1 cellular context compared by ENCODE assay signal in genomic region chr7:98211676-98212531, GRCh38.
TF ChIP-seq lines count a peak whose summit lies in the region.

No MANE protein-coding gene starts in this region.

TF ChIP-seq in HepG2, 621 proteins besides CTCF, POLR2A, EP300 and RAD21 (continued from another document and continues in another):
- no peak for TF ChIP-seq ZNF230 (CRISPR knock-in tag; IDR thresholded peaks at IDR 0.05)
- TF ChIP-seq NFYB (CRISPR knock-in tag; IDR thresholded peaks at IDR 0.05): no peak
- TF ChIP-seq SAP130 (CRISPR knock-in tag; IDR thresholded peaks at IDR 0.05; ENCODE audit: low read depth): peak; percentile 73
- TF ChIP-seq ZNF747 (CRISPR knock-in tag; IDR thresholded peaks at IDR 0.05; ENCODE audit: borderline replicate concordance): no peak
- peak; percentile 87; the same call in 1 of the 2 replicates for TF ChIP-seq POGZ (CRISPR knock-in tag; IDR thresholded peaks at IDR 0.05)
- TF ChIP-seq ZIK1 (CRISPR knock-in tag; IDR thresholded peaks at IDR 0.05; ENCODE audit: borderline replicate concordance, low read depth): no peak
- no peak for TF ChIP-seq NR3C1 (CRISPR knock-in tag; IDR thresholded peaks at IDR 0.05)
- TF ChIP-seq MED1 (CRISPR knock-in tag; IDR thresholded peaks at IDR 0.05): peak; percentile 59
- no peak for TF ChIP-seq MLLT10 (CRISPR knock-in tag; IDR thresholded peaks at IDR 0.05)
- no peak for TF ChIP-seq SCMH1 (CRISPR knock-in tag; IDR thresholded peaks at IDR 0.05; ENCODE audit: borderline replicate concordance)
- no peak for TF ChIP-seq SMARCE1 (IDR thresholded peaks at IDR 0.05; ENCODE audit: borderline replicate concordance)
- no peak for TF ChIP-seq ATF7-NPFF (CRISPR knock-in tag; IDR thresholded peaks at IDR 0.05; ENCODE audit: low read depth)
- TF ChIP-seq SRY (CRISPR knock-in tag; IDR thresholded peaks at IDR 0.05): peak; percentile 81
- no peak for TF ChIP-seq WIZ (CRISPR knock-in tag; IDR thresholded peaks at IDR 0.05)
- no peak for TF ChIP-seq ZKSCAN8 (CRISPR knock-in tag; IDR thresholded peaks at IDR 0.05; ENCODE audit: borderline replicate concordance)
- peak; percentile 51; the same call in 1 of the 2 replicates for TF ChIP-seq CREM (IDR thresholded peaks at IDR 0.05)
- no peak for TF ChIP-seq CREM (CRISPR knock-in tag; IDR thresholded peaks at IDR 0.05)
- TF ChIP-seq NFKB2 (CRISPR knock-in tag; IDR thresholded peaks at IDR 0.05; ENCODE audit: borderline replicate concordance): 0 out of 2 replicates have a peak, but pooled peaks have one; percentile 19
- TF ChIP-seq ZNF782 (CRISPR knock-in tag; IDR thresholded peaks at IDR 0.05; ENCODE audit: borderline replicate concordance): no peak
- no peak for TF ChIP-seq HNRNPH1 (optimal IDR thresholded peaks at IDR 0.05; ENCODE audit: low read depth, low read length)
- peak; percentile 97 for TF ChIP-seq JUN (CRISPR knock-in tag; IDR thresholded peaks at IDR 0.05)
- no peak for TF ChIP-seq PHB2 (IDR thresholded peaks at IDR 0.05; ENCODE audit: partially characterized antibody)
- TF ChIP-seq AKNA (CRISPR knock-in tag; IDR thresholded peaks at IDR 0.05; ENCODE audit: borderline replicate concordance): no peak
- 0 out of 2 replicates have a peak, but pooled peaks have one; percentile 16 for TF ChIP-seq ZNF225 (CRISPR knock-in tag; IDR thresholded peaks at IDR 0.05)
- TF ChIP-seq ZNF260 (CRISPR knock-in tag; IDR thresholded peaks at IDR 0.05; ENCODE audit: borderline replicate concordance, low read depth): no peak
- TF ChIP-seq NR2F1 (CRISPR knock-in tag; IDR thresholded peaks at IDR 0.05): peak; percentile 89 to 91
- TF ChIP-seq MXI1 (IDR thresholded peaks at IDR 0.05; ENCODE audit: borderline replicate concordance, low read depth, low read length): no peak; the same call in 2 of the 3 replicates
- no peak for TF ChIP-seq ZNF577 (CRISPR knock-in tag; IDR thresholded peaks at IDR 0.05; ENCODE audit: borderline replicate concordance, low read depth)
- no peak for TF ChIP-seq GTF2F1 (IDR thresholded peaks at IDR 0.05; ENCODE audit: low read length)
- TF ChIP-seq ZNF350 (CRISPR knock-in tag; IDR thresholded peaks at IDR 0.05; ENCODE audit: borderline replicate concordance, low read depth): peak; percentile 60
- no peak for TF ChIP-seq ZNF367 (CRISPR knock-in tag; IDR thresholded peaks at IDR 0.05; ENCODE audit: borderline replicate concordance)
- no peak for TF ChIP-seq ATAD3A (CRISPR knock-in tag; IDR thresholded peaks at IDR 0.05)
- peak; percentile 90 for TF ChIP-seq NR2F2 (IDR thresholded peaks at IDR 0.05; ENCODE audit: borderline replicate concordance, low read depth)
- no peak for TF ChIP-seq ZNF878 (CRISPR knock-in tag; IDR thresholded peaks at IDR 0.05)
- no peak for TF ChIP-seq SNAPC4 (CRISPR knock-in tag; IDR thresholded peaks at IDR 0.05)
- TF ChIP-seq ZNF790 (CRISPR knock-in tag; IDR thresholded peaks at IDR 0.05; ENCODE audit: borderline replicate concordance): no peak
- no peak for TF ChIP-seq RAD51 (IDR thresholded peaks at IDR 0.05; ENCODE audit: borderline replicate concordance)
- no peak; the same call in 1 of the 2 replicates for TF ChIP-seq ZNF766 (CRISPR knock-in tag; IDR thresholded peaks at IDR 0.05; ENCODE audit: borderline replicate concordance)
- TF ChIP-seq ZNF335 (CRISPR knock-in tag; IDR thresholded peaks at IDR 0.05): no peak
- TF ChIP-seq ZNF441 (CRISPR knock-in tag; IDR thresholded peaks at IDR 0.05; ENCODE audit: borderline replicate concordance): no peak
- 0 out of 2 replicates have a peak, but pooled peaks have one; percentile 34 for TF ChIP-seq KDM3A (CRISPR knock-in tag; IDR thresholded peaks at IDR 0.05; ENCODE audit: low read depth)
- no peak for TF ChIP-seq ATF1 (CRISPR knock-in tag; IDR thresholded peaks at IDR 0.05)
- no peak for TF ChIP-seq ZNF354B (CRISPR knock-in tag; IDR thresholded peaks at IDR 0.05)
- TF ChIP-seq ZNF567 (CRISPR knock-in tag; IDR thresholded peaks at IDR 0.05; ENCODE audit: borderline replicate concordance): no peak
- no peak for TF ChIP-seq PREB (CRISPR knock-in tag; IDR thresholded peaks at IDR 0.05)
- TF ChIP-seq ZFP90 (CRISPR knock-in tag; IDR thresholded peaks at IDR 0.05; ENCODE audit: borderline replicate concordance): peak; percentile 74
- no peak for TF ChIP-seq BCL3 (CRISPR knock-in tag; IDR thresholded peaks at IDR 0.05)
- TF ChIP-seq ZMAT3 (CRISPR knock-in tag; conservative IDR thresholded peaks at IDR 0.05): no peak
- no peak for TF ChIP-seq ZNF136 (CRISPR knock-in tag; IDR thresholded peaks at IDR 0.05; ENCODE audit: low read depth)
- no peak for TF ChIP-seq MTERF4 (CRISPR knock-in tag; IDR thresholded peaks at IDR 0.05)
- no peak for TF ChIP-seq HNF1A (IDR thresholded peaks at IDR 0.05; ENCODE audit: low read depth)
- 0 out of 2 replicates have a peak, but pooled peaks have one; percentile 15 for TF ChIP-seq HNF1A (CRISPR knock-in tag; IDR thresholded peaks at IDR 0.05; ENCODE audit: borderline replicate concordance)
- TF ChIP-seq CBX1 (IDR thresholded peaks at IDR 0.05; ENCODE audit: low read depth): peak; percentile 42
- TF ChIP-seq ZNF234 (CRISPR knock-in tag; conservative IDR thresholded peaks at IDR 0.05): no peak
- no peak for TF ChIP-seq ZSCAN12 (CRISPR knock-in tag; IDR thresholded peaks at IDR 0.05)
